9 cellular contexts compared by ENCODE assay signal in genomic region chr6:53119772-53120409, GRCh38. TPM values are rescaled to one million over a fixed set of nuclear protein-coding genes. Genes with fewer than 3 reads are reported as not detected.
A peak's percentile ranks its signal among the peaks of the same experiment; 100 is the strongest.
DNase-seq lines count a peak whose midpoint lies in the region; ATAC-seq and TF ChIP-seq lines count a peak whose summit lies in the region.
"Had no signal": no experiment of that assay in that cellular context is flagged by ENCODE, and none has a peak within 500 bp of the region (broad histone marks: within the 10 kb centered on the region; RNA-seq: fewer than 3 reads in every experiment).

No MANE protein-coding gene starts in this region.

- no peaks in the 10 kb centered on the region for H3K27me3 ChIP-seq in Panc1 (ENCODE audit: control insufficient read depth, insufficient read depth, low read length)
- no peaks in the 10 kb centered on the region for H3K27me3 ChIP-seq in fibroblast of lung (ENCODE audit: control insufficient read depth, insufficient read depth, low read length)
- no peaks in the 10 kb centered on the region for H3K27me3 ChIP-seq in gastrocnemius medialis

- no peak overlapping the region for H3K9ac ChIP-seq in fibroblast of lung (ENCODE audit: insufficient read depth, low read length)

- TF ChIP-seq CTCF in Panc1 (IDR thresholded peaks at IDR 0.05), result no peak
- TF ChIP-seq CTCF in fibroblast of lung (conservative IDR thresholded peaks at IDR 0.05 in 1 of 2, IDR thresholded peaks at IDR 0.05 in 1 of 2; ENCODE audit: low read depth in 1 of 2, low read length in 2 of 2), result no peak
- no peak for TF ChIP-seq CTCF in gastrocnemius medialis (IDR thresholded peaks at IDR 0.05 in 4 of 5, conservative IDR thresholded peaks at IDR 0.05 in 1 of 5)

- no peaks in the 10 kb centered on the region for H3K9me3 ChIP-seq in Panc1 (ENCODE audit: control insufficient read depth, insufficient read depth, low read depth, low read length)
- H3K9me3 ChIP-seq in fibroblast of lung (ENCODE audit: control insufficient read depth, insufficient read depth, low read depth, low read length), result no peaks in the 10 kb centered on the region
- no peaks in the 10 kb centered on the region for H3K9me3 ChIP-seq in gastrocnemius medialis

- DNase-seq in HCEC 1CT (peak; percentile 71), Panc1 (ENCODE audit: low read depth, low spot score) (peak; percentile 22), fibroblast of lung (ENCODE audit: low read depth in 2 of 2) (peak; percentile 32 to 65), gastrocnemius medialis (no peak), superior temporal gyrus (ENCODE audit: extremely low spot score) (no peak), posterior vena cava (ENCODE audit: low spot score) (no peak)
- DNase-seq: Karpas-422, retina had no signal

- H3K4me3 ChIP-seq in Panc1 (ENCODE audit: low read depth in 2 of 2, low read length in 2 of 2) (no peak overlapping the region), fibroblast of lung (replicated peaks in 1 of 4; ENCODE audit: control extremely low read depth in 1 of 4, insufficient read depth in 1 of 4, low read depth in 3 of 4, low read length in 4 of 4) (no peak overlapping the region), gastrocnemius medialis (no peak overlapping the region)

- H3K36me3 ChIP-seq in Panc1 (ENCODE audit: control insufficient read depth, insufficient read depth, low read length) (no peaks in the 10 kb centered on the region), fibroblast of lung (ENCODE audit: control insufficient read depth, insufficient read depth, low read length) (no peaks in the 10 kb centered on the region), gastrocnemius medialis (no peaks in the 10 kb centered on the region)

- no peak overlapping the region for H3K27ac ChIP-seq in Panc1 (ENCODE audit: low read length)
- H3K27ac ChIP-seq in fibroblast of lung (ENCODE audit: insufficient read depth, low read length), result no peak overlapping the region
- peak overlapping the region in 2 of 4 donors; percentile 14 to 26 for H3K27ac ChIP-seq in gastrocnemius medialis

- intact Hi-C loops in Panc1 (cut with micrococcal nuclease; ENCODE audit: unreplicated experiment) (no loop called here), gastrocnemius medialis (cut with DNase I; ENCODE audit: low total_unique reads) (no loop called here), posterior vena cava (cut with DNase I) (no loop called here)

- in situ Hi-C loops in Panc1 (cut with HindIII; ENCODE audit: low pct_unique_long_range_greater_than_20kb, low sequenced_read_pairs), result no loop called here
- in situ Hi-C loops in gastrocnemius medialis (cut with MboI; ENCODE audit: low sequenced_read_pairs in 4 of 4), result no loop called here

- no peak overlapping the region for H2AFZ ChIP-seq in fibroblast of lung (ENCODE audit: low read length)

- CTCF ChIA-PET in Panc1 (lab: Charles Lee), result no interaction called here

- H3K4me1 ChIP-seq in Panc1 (ENCODE audit: control insufficient read depth, insufficient read depth, low read length) (peaks cover 4% of the 10 kb centered on the region; the same call in 1 of the 2 replicates), fibroblast of lung (ENCODE audit: control insufficient read depth, extremely low read depth, insufficient read depth, low read length) (no peaks in the 10 kb centered on the region), gastrocnemius medialis (no peaks in the 10 kb centered on the region)

- POLR2A ChIA-PET in Panc1 (lab: Charles Lee), result no interaction called here

- no TSS peak for BruUV-seq in Panc1 (replicated peaks; lab: Mats Ljungman, UMichigan)

- ATAC-seq in Panc1 (peak; percentile 84), gastrocnemius medialis (peak; percentile 18 to 30), HG02610 (IDR thresholded peaks at IDR 0.05; ENCODE audit: unreplicated experiment) (no peak)

- no peaks in the 10 kb centered on the region for H4K20me1 ChIP-seq in fibroblast of lung (ENCODE audit: control insufficient read depth, extremely low read depth, insufficient read depth, low read length)

- TF ChIP-seq POLR2A in gastrocnemius medialis (IDR thresholded peaks at IDR 0.05), result no peak

- H3K4me2 ChIP-seq in fibroblast of lung (ENCODE audit: extremely low read depth, insufficient read depth, low read length), result no peak overlapping the region

- H3K79me2 ChIP-seq in fibroblast of lung (ENCODE audit: control insufficient read depth, insufficient read depth, low read length), result no peaks in the 10 kb centered on the region

RNA-seq across cellular contexts. Expression of gene GCM1, which starts 28.8 kb away (rescaled TPM):
- total RNA-seq in Panc1 (2021; ENCODE audit: unreplicated experiment), result not detected
- not detected for polyA plus RNA-seq in Panc1 (2012; ENCODE audit: insufficient read length)
- total RNA-seq in fibroblast of lung, result not detected in 2 replicates
- not detected in 2 replicates for polyA plus RNA-seq in fibroblast of lung
- not detected in 2 replicates for polyA plus RNA-seq in fibroblast of lung (2012)
- not detected in 2 replicates for polyA minus RNA-seq in fibroblast of lung (ENCODE audit: low replicate concordance)
- not detected for total RNA-seq in gastrocnemius medialis
- under 1 TPM in 1 of 2 donors, not detected in 1; 0.10 TPM for total RNA-seq in posterior vena cava

RNA-seq across cellular contexts. Expression of gene FBXO9, which starts 54.7 kb away (rescaled TPM):
- total RNA-seq in Panc1 (2021; ENCODE audit: unreplicated experiment) (60.0 TPM), fibroblast of lung (35.7 and 44.8 TPM in 2 replicates), gastrocnemius medialis (10 to 100 TPM; 16.6 to 20.2 (median 19.6) TPM), posterior vena cava (100 to 1,000 TPM in 1 of 2 donors, 10 to 100 TPM in 1; 99.5 to 126 TPM)
- polyA plus RNA-seq in Panc1 (2012; ENCODE audit: insufficient read length), result 75.0 TPM
- 49.9 and 65.2 TPM in 2 replicates for polyA plus RNA-seq in fibroblast of lung
- 42.4 and 45.2 TPM in 2 replicates for polyA plus RNA-seq in fibroblast of lung (2012)
- 24.3 and 52.5 TPM in 2 replicates for polyA minus RNA-seq in fibroblast of lung (ENCODE audit: low replicate concordance)

RNA-seq across cellular contexts. Expression of gene CILK1, which starts 58.3 kb away (rescaled TPM):
- total RNA-seq in Panc1 (2021; ENCODE audit: unreplicated experiment) (4.2 TPM), fibroblast of lung (6.7 and 10.1 TPM in 2 replicates), gastrocnemius medialis (1 to 10 TPM; 5.0 to 7.9 (median 5.8) TPM), posterior vena cava (10 to 100 TPM; 12.4 to 20.1 TPM)
- 2.8 TPM for polyA plus RNA-seq in Panc1 (2012; ENCODE audit: insufficient read length)
- 15.4 and 16.4 TPM in 2 replicates for polyA plus RNA-seq in fibroblast of lung
- polyA plus RNA-seq in fibroblast of lung (2012), result 8.6 TPM in 2 replicates
- polyA minus RNA-seq in fibroblast of lung (ENCODE audit: low replicate concordance), result 3.2 and 9.0 TPM in 2 replicates

Comparison
In these comparisons a context has a peak if more than half of its experiments do, and no peak if none do; other contexts are left out.
1. DNase-seq: peak in HCEC 1CT (single experiment), Panc1 (single experiment) and fibroblast of lung (2 of 2); none in gastrocnemius medialis (0 of 2), superior temporal gyrus (single experiment) and posterior vena cava (single experiment).